31 cellular contexts compared by ENCODE assay signal in the genomic region with DNA sequence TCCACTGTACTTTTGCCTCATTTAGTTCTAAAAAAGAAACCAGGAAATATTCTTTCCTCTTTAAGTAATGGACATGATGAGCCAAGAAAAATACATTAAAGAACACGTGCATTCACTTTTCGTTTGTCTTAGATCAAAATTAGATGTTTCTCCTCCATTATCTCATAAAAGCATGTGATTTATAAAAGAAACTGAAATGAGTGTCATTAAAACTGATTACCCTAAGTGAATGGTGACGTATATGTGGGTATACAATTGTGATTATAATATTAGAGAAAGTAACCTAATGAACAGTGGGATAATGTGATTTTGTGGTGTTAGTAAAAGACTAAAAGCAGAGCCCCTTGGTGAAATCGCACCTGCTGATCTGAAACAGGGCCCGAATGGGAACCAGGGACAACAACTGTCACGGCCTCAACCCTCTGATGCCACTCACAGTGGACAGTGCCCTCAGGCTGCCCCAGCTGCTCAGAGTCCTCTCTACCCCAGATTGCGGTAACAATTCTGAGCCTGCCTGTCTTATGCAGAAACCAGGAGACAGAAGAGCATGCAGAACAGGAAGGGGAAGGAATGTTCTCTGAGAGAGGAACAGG. TPM values are rescaled to one million over a fixed set of nuclear protein-coding genes. Genes with fewer than 3 reads are reported as not detected.
"Had no signal": no experiment of that assay in that cellular context is flagged by ENCODE, and none has a peak within 500 bp of the region (broad histone marks: within the 10 kb centered on the region; RNA-seq: fewer than 3 reads in every experiment).

No MANE protein-coding gene starts in this region.

- H3K36me3 Mint-ChIP-seq: naive thymus-derived CD8-positive, alpha-beta T cell; stimulated activated effector memory CD8-positive, alpha-beta T cell treated with anti-CD3 and anti-CD28 coated beads, Interleukin-12 subunit alpha, Interleukin-12 subunit beta, amount 100 ng/mL, for 72 hours had no signal

- H3K36me3 ChIP-seq: esophagus muscularis mucosa, gastroesophageal sphincter, heart right ventricle, lower lobe of right lung, ovary, sigmoid colon, tibial artery, upper lobe of left lung had no signal

- H3K9me3 Mint-ChIP-seq: naive thymus-derived CD8-positive, alpha-beta T cell; stimulated activated effector memory CD8-positive, alpha-beta T cell treated with anti-CD3 and anti-CD28 coated beads, Interleukin-12 subunit alpha, Interleukin-12 subunit beta, amount 100 ng/mL, for 72 hours had no signal

- FAIRE-seq: endothelial cell of umbilical vein, islet of Langerhans, urothelium cell line had no signal

- H3K27ac Mint-ChIP-seq: naive thymus-derived CD8-positive, alpha-beta T cell; stimulated activated effector memory CD8-positive, alpha-beta T cell treated with anti-CD3 and anti-CD28 coated beads, Interleukin-12 subunit alpha, Interleukin-12 subunit beta, amount 100 ng/mL, for 72 hours had no signal

- ATAC-seq: foreskin keratinocyte; gastroesophageal sphincter; heart right ventricle; left colon; left ventricle myocardium superior; lower lobe of right lung; naive thymus-derived CD8-positive, alpha-beta T cell; psoas muscle; right cardiac atrium; stimulated activated effector memory CD8-positive, alpha-beta T cell treated with anti-CD3 and anti-CD28 coated beads, Interleukin-12 subunit alpha, Interleukin-12 subunit beta, amount 100 ng/mL, for 72 hours; stimulated activated naive CD8-positive, alpha-beta T cell treated with anti-CD3 and anti-CD28 coated beads, Interleukin-15, Interleukin-2, amounts not matched to agents 100 U/mL and 50 U/mL, for 24 hours had no signal

- H3K4me3 ChIP-seq: coronary artery, esophagus muscularis mucosa, gastroesophageal sphincter, heart right ventricle, lower lobe of right lung, ovary, psoas muscle, sigmoid colon, testis, tibial artery, upper lobe of left lung had no signal

- DNase-seq: dermis blood vessel endothelial cell; effector memory CD4-positive, alpha-beta T cell; foreskin keratinocyte; glutamatergic neuron; heart right ventricle; hippocampal formation; kidney glomerular epithelial cell; left colon; left ventricle myocardium superior; lower lobe of right lung; naive thymus-derived CD8-positive, alpha-beta T cell; occipital lobe; ovary; posterior cingulate gyrus; psoas muscle; right cardiac atrium; sigmoid colon; stimulated activated CD4-positive, alpha-beta T cell treated with anti-CD3 and anti-CD28 coated beads, Interleukin-2, amount 100 ng/mL, for 24 hours; stimulated activated CD4-positive, alpha-beta T cell treated with anti-CD3 and anti-CD28 coated beads, Interleukin-4, amount 100 ng/mL, for 24 hours; stimulated activated naive CD8-positive, alpha-beta T cell treated with anti-CD3 and anti-CD28 coated beads, Interleukin-15, Interleukin-2, amounts not matched to agents 100 U/mL and 50 U/mL, for 24 hours; substantia nigra; testis; tibial artery; upper lobe of left lung had no signal

- H3K4me3 Mint-ChIP-seq: naive thymus-derived CD8-positive, alpha-beta T cell; stimulated activated effector memory CD8-positive, alpha-beta T cell treated with anti-CD3 and anti-CD28 coated beads, Interleukin-12 subunit alpha, Interleukin-12 subunit beta, amount 100 ng/mL, for 72 hours had no signal

- H3K27me3 ChIP-seq: esophagus muscularis mucosa, foreskin keratinocyte, gastroesophageal sphincter, ovary, testis, tibial artery, upper lobe of left lung had no signal

- H3K4me1 ChIP-seq: esophagus muscularis mucosa, foreskin keratinocyte, gastroesophageal sphincter, heart right ventricle, lower lobe of right lung, psoas muscle, sigmoid colon, testis, tibial artery, upper lobe of left lung had no signal

- H3K27ac ChIP-seq: coronary artery, esophagus muscularis mucosa, foreskin keratinocyte, gastroesophageal sphincter, heart right ventricle, lower lobe of right lung, ovary, psoas muscle, sigmoid colon, testis, tibial artery, upper lobe of left lung had no signal

- H3K9me3 ChIP-seq: esophagus muscularis mucosa, gastroesophageal sphincter, heart right ventricle, lower lobe of right lung, ovary, psoas muscle, sigmoid colon, testis, tibial artery, upper lobe of left lung had no signal

- H3K4me1 Mint-ChIP-seq: naive thymus-derived CD8-positive, alpha-beta T cell; stimulated activated effector memory CD8-positive, alpha-beta T cell treated with anti-CD3 and anti-CD28 coated beads, Interleukin-12 subunit alpha, Interleukin-12 subunit beta, amount 100 ng/mL, for 72 hours had no signal

RNA-seq across cellular contexts. Expression of gene HS6ST2, which starts 25.7 kb away (rescaled TPM):
- total RNA-seq: left ventricle myocardium superior; naive thymus-derived CD8-positive, alpha-beta T cell had no signal
- polyA plus RNA-seq: naive thymus-derived CD8-positive, alpha-beta T cell had no signal
